1 cellular context compared by ENCODE assay signal in genomic region chr3:11642455-11643162, GRCh38.
A peak's percentile ranks its signal among the peaks of the same experiment; 100 is the strongest.
TF ChIP-seq lines count a peak whose summit lies in the region.

No MANE protein-coding gene starts in this region.

TF ChIP-seq in HepG2, 621 proteins besides CTCF, POLR2A, EP300 and RAD21 (continued from another document):
- TF ChIP-seq ZBTB43 (CRISPR knock-in tag; conservative IDR thresholded peaks at IDR 0.05) (no peak; the same call in 1 of the 2 replicates), ZNF335 (CRISPR knock-in tag; IDR thresholded peaks at IDR 0.05) (no peak), SALL2 (CRISPR knock-in tag; IDR thresholded peaks at IDR 0.05) (0 out of 2 replicates have a peak, but pooled peaks have one; percentile 31), CHD4 (IDR thresholded peaks at IDR 0.05; ENCODE audit: borderline replicate concordance, low read length) (no peak), ZSCAN25 (CRISPR knock-in tag; IDR thresholded peaks at IDR 0.05) (no peak), ZNF609 (CRISPR knock-in tag; IDR thresholded peaks at IDR 0.05; ENCODE audit: borderline replicate concordance) (0 out of 2 replicates have a peak, but pooled peaks have one; percentile 12), HOXD1 (CRISPR knock-in tag; IDR thresholded peaks at IDR 0.05) (0 out of 2 replicates have a peak, but pooled peaks have one; percentile 38), SMYD3 (CRISPR knock-in tag; IDR thresholded peaks at IDR 0.05) (peak; percentile 80), ZNF160 (CRISPR knock-in tag; IDR thresholded peaks at IDR 0.05) (no peak), ZNF572 (CRISPR knock-in tag; IDR thresholded peaks at IDR 0.05) (no peak), IRF2 (CRISPR knock-in tag; IDR thresholded peaks at IDR 0.05) (peak; percentile 71; the same call in 1 of the 2 replicates), RBM39 (IDR thresholded peaks at IDR 0.05; ENCODE audit: low read depth, low read length, poor library complexity, severe bottlenecking) (peak; percentile 48), ZFP90 (CRISPR knock-in tag; IDR thresholded peaks at IDR 0.05; ENCODE audit: borderline replicate concordance) (peak; percentile 39; the same call in 1 of the 2 replicates), MXD1 (CRISPR knock-in tag; IDR thresholded peaks at IDR 0.05) (peak; percentile 59; the same call in 1 of the 2 replicates), ZBTB7A (CRISPR knock-in tag; IDR thresholded peaks at IDR 0.05) (peak; percentile 81; the same call in 1 of the 2 replicates), ZNF546 (CRISPR knock-in tag; conservative IDR thresholded peaks at IDR 0.05) (no peak), NFATC3 (CRISPR knock-in tag; IDR thresholded peaks at IDR 0.05) (no peak), ZFP41 (CRISPR knock-in tag; IDR thresholded peaks at IDR 0.05; ENCODE audit: borderline replicate concordance) (no peak), CENPX (CRISPR knock-in tag; IDR thresholded peaks at IDR 0.05) (no peak), TOPORS (CRISPR knock-in tag; IDR thresholded peaks at IDR 0.05) (peak; percentile 62; the same call in 1 of the 2 replicates), HNF4A (CRISPR knock-in tag; IDR thresholded peaks at IDR 0.05) (no peak; the same call in 1 of the 2 replicates), TAF1 (CRISPR knock-in tag; IDR thresholded peaks at IDR 0.05) (peak; percentile 80), NFIC (IDR thresholded peaks at IDR 0.05; ENCODE audit: low read length) (peak; percentile 22; the same call in 1 of the 2 replicates), ZNF138 (CRISPR knock-in tag; IDR thresholded peaks at IDR 0.05; ENCODE audit: low read depth) (no peak), ZFAT (CRISPR knock-in tag; conservative IDR thresholded peaks at IDR 0.05) (peak; percentile 10; the same call in 1 of the 2 replicates), MTF1 (CRISPR knock-in tag; IDR thresholded peaks at IDR 0.05) (no peak), SIN3A (IDR thresholded peaks at IDR 0.05; ENCODE audit: borderline replicate concordance, low read depth, low read length) (peak; percentile 26; the same call in 1 of the 2 replicates), CHCHD3 (CRISPR knock-in tag; IDR thresholded peaks at IDR 0.05) (0 out of 2 replicates have a peak, but pooled peaks have one; percentile 27), NR2F2 (IDR thresholded peaks at IDR 0.05; ENCODE audit: borderline replicate concordance, low read depth) (0 out of 2 replicates have a peak, but pooled peaks have one; percentile 30), JDP2 (CRISPR knock-in tag; IDR thresholded peaks at IDR 0.05; ENCODE audit: borderline replicate concordance) (no peak), RXRA (CRISPR knock-in tag; IDR thresholded peaks at IDR 0.05) (peak; percentile 59), ERF (CRISPR knock-in tag; IDR thresholded peaks at IDR 0.05) (peak; percentile 29; the same call in 1 of the 2 replicates), PHF21A (CRISPR knock-in tag; IDR thresholded peaks at IDR 0.05) (peak; percentile 79), KDM1A (CRISPR knock-in tag; IDR thresholded peaks at IDR 0.05) (no peak), NKX3-1 (CRISPR knock-in tag; IDR thresholded peaks at IDR 0.05) (no peak; the same call in none of the 2 replicates)
- TF ChIP-seq, protein P1, sequence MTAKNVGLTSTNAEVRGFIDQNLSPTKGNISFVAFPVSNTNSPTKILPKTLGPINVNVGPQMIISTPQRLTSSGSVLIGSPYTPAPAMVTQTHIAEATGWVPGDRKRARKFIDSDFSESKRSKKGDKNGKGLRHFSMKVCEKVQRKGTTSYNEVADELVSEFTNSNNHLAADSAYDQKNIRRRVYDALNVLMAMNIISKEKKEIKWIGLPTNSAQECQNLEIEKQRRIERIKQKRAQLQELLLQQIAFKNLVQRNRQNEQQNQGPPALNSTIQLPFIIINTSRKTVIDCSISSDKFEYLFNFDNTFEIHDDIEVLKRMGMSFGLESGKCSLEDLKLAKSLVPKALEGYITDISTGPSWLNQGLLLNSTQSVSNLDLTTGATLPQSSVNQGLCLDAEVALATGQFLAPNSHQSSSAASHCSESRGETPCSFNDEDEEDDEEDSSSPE (CRISPR knock-in tag; IDR thresholded peaks at IDR 0.05), result peak; percentile 66
- TF ChIP-seq, protein P2, sequence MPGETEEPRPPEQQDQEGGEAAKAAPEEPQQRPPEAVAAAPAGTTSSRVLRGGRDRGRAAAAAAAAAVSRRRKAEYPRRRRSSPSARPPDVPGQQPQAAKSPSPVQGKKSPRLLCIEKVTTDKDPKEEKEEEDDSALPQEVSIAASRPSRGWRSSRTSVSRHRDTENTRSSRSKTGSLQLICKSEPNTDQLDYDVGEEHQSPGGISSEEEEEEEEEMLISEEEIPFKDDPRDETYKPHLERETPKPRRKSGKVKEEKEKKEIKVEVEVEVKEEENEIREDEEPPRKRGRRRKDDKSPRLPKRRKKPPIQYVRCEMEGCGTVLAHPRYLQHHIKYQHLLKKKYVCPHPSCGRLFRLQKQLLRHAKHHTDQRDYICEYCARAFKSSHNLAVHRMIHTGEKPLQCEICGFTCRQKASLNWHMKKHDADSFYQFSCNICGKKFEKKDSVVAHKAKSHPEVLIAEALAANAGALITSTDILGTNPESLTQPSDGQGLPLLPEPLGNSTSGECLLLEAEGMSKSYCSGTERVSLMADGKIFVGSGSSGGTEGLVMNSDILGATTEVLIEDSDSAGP (CRISPR knock-in tag; IDR thresholded peaks at IDR 0.05; ENCODE audit: borderline replicate concordance), result peak; percentile 72
- TF ChIP-seq, protein P3, sequence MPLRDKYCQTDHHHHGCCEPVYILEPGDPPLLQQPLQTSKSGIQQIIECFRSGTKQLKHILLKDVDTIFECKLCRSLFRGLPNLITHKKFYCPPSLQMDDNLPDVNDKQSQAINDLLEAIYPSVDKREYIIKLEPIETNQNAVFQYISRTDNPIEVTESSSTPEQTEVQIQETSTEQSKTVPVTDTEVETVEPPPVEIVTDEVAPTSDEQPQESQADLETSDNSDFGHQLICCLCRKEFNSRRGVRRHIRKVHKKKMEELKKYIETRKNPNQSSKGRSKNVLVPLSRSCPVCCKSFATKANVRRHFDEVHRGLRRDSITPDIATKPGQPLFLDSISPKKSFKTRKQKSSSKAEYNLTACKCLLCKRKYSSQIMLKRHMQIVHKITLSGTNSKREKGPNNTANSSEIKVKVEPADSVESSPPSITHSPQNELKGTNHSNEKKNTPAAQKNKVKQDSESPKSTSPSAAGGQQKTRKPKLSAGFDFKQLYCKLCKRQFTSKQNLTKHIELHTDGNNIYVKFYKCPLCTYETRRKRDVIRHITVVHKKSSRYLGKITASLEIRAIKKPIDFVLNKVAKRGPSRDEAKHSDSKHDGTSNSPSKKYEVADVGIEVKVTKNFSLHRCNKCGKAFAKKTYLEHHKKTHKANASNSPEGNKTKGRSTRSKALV (CRISPR knock-in tag; IDR thresholded peaks at IDR 0.05), result no peak
- TF ChIP-seq, protein P4, sequence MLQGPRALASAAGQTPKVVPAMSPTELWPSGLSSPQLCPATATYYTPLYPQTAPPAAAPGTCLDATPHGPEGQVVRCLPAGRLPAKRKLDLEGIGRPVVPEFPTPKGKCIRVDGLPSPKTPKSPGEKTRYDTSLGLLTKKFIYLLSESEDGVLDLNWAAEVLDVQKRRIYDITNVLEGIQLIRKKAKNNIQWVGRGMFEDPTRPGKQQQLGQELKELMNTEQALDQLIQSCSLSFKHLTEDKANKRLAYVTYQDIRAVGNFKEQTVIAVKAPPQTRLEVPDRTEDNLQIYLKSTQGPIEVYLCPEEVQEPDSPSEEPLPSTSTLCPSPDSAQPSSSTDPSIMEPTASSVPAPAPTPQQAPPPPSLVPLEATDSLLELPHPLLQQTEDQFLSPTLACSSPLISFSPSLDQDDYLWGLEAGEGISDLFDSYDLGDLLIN (CRISPR knock-in tag; IDR thresholded peaks at IDR 0.05; ENCODE audit: borderline replicate concordance), result no peak
- TF ChIP-seq, protein P5, sequence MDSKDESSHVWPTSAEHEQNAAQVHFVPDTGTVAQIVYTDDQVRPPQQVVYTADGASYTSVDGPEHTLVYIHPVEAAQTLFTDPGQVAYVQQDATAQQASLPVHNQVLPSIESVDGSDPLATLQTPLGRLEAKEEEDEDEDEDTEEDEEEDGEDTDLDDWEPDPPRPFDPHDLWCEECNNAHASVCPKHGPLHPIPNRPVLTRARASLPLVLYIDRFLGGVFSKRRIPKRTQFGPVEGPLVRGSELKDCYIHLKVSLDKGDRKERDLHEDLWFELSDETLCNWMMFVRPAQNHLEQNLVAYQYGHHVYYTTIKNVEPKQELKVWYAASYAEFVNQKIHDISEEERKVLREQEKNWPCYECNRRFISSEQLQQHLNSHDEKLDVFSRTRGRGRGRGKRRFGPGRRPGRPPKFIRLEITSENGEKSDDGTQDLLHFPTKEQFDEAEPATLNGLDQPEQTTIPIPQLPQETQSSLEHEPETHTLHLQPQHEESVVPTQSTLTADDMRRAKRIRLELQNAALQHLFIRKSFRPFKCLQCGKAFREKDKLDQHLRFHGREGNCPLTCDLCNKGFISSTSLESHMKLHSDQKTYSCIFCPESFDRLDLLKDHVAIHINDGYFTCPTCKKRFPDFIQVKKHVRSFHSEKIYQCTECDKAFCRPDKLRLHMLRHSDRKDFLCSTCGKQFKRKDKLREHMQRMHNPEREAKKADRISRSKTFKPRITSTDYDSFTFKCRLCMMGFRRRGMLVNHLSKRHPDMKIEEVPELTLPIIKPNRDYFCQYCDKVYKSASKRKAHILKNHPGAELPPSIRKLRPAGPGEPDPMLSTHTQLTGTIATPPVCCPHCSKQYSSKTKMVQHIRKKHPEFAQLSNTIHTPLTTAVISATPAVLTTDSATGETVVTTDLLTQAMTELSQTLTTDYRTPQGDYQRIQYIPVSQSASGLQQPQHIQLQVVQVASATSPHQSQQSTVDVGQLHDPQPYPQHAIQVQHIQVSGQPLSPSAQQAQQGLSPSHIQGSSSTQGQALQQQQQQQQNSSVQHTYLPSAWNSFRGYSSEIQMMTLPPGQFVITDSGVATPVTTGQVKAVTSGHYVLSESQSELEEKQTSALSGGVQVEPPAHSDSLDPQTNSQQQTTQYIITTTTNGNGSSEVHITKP (CRISPR knock-in tag; IDR thresholded peaks at IDR 0.05; ENCODE audit: low read depth), result peak; percentile 32; the same call in 1 of the 2 replicates
- TF ChIP-seq, protein P6, sequence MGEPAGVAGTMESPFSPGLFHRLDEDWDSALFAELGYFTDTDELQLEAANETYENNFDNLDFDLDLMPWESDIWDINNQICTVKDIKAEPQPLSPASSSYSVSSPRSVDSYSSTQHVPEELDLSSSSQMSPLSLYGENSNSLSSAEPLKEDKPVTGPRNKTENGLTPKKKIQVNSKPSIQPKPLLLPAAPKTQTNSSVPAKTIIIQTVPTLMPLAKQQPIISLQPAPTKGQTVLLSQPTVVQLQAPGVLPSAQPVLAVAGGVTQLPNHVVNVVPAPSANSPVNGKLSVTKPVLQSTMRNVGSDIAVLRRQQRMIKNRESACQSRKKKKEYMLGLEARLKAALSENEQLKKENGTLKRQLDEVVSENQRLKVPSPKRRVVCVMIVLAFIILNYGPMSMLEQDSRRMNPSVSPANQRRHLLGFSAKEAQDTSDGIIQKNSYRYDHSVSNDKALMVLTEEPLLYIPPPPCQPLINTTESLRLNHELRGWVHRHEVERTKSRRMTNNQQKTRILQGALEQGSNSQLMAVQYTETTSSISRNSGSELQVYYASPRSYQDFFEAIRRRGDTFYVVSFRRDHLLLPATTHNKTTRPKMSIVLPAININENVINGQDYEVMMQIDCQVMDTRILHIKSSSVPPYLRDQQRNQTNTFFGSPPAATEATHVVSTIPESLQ (CRISPR knock-in tag; conservative IDR thresholded peaks at IDR 0.05), result no peak
TF ChIP-seq in HepG2: peak in this region for 215.
